Comparison of ENCODE assay signal across 7 cellular contexts in genomic region chr17:17840751-17841591, GRCh38. TPM values are rescaled to one million over a fixed set of nuclear protein-coding genes. Genes with fewer than 3 reads are reported as not detected.
DNase-seq lines count a peak whose midpoint lies in the region; ATAC-seq and TF ChIP-seq lines count a peak whose summit lies in the region.

No MANE protein-coding gene starts in this region.

- H3K4me2 ChIP-seq in GM23338, result peak overlapping the region; percentile 93

- H3K27ac ChIP-seq in GM23338 (ENCODE audit: low read depth) (peak overlapping the region; percentile 98), lower lobe of right lung (peak overlapping the region; percentile 100), tibial nerve (peak overlapping the region; percentile 99 to 100 (median 100))

- H3K27ac Mint-ChIP-seq in GM23338, result peak overlapping the region; percentile 98

- H3K4me3 Mint-ChIP-seq in GM23338, result peak overlapping the region; percentile 36

- H3K4me3 ChIP-seq in GM23338, result peak overlapping the region; percentile 70
- H3K4me3 ChIP-seq in NT2/D1 (ENCODE audit: insufficient read length, low read depth), result no peak overlapping the region
- H3K4me3 ChIP-seq in choroid plexus epithelial cell (ENCODE audit: low read depth, low read length), result no peak overlapping the region
- peak overlapping the region; percentile 65 for H3K4me3 ChIP-seq in lower lobe of right lung
- H3K4me3 ChIP-seq in tibial nerve, result peak overlapping the region; percentile 34 to 65 (median 40)

- H3K4me1 ChIP-seq in GM23338 (ENCODE audit: insufficient read depth), result peaks cover 41% of the 10 kb centered on the region
- peaks cover 10% of the 10 kb centered on the region for H3K4me1 ChIP-seq in NT2/D1 (ENCODE audit: insufficient read depth, insufficient read length)
- peaks cover 71% of the 10 kb centered on the region for H3K4me1 ChIP-seq in lower lobe of right lung
- peaks cover 0 to 65% (median 49%) of the 10 kb centered on the region in 4 donors for H3K4me1 ChIP-seq in tibial nerve

- intact Hi-C loops in lower lobe of right lung (cut with DNase I), result no loop called here

- TF ChIP-seq CTCF in GM23338 (conservative IDR thresholded peaks at IDR 0.05; ENCODE audit: low read depth in 2 of 2), result no peak
- no peak for TF ChIP-seq CTCF in choroid plexus epithelial cell (conservative IDR thresholded peaks at IDR 0.05; ENCODE audit: low read depth, low read length)
- TF ChIP-seq CTCF in lower lobe of right lung (IDR thresholded peaks at IDR 0.05), result no peak
- no peak for TF ChIP-seq CTCF in tibial nerve (IDR thresholded peaks at IDR 0.05)

- WGBS in tibial nerve, 2 donors, result 39 to 41% methylated on average over 6 to 7 of the region's 7 CpGs

- peaks cover 2% of the 10 kb centered on the region for H3K79me2 ChIP-seq in GM23338 (replicated peaks; ENCODE audit: insufficient read depth)

- peaks cover under 1% of the 10 kb centered on the region; the same call in 2 of the 3 replicates for H3K36me3 Mint-ChIP-seq in GM23338 (ENCODE audit: low read depth)

- no peaks in the 10 kb centered on the region for H3K27me3 ChIP-seq in GM23338 (ENCODE audit: insufficient read depth)
- H3K27me3 ChIP-seq in NT2/D1 (ENCODE audit: insufficient read depth, insufficient read length), result no peaks in the 10 kb centered on the region
- H3K27me3 ChIP-seq in lower lobe of right lung (ENCODE audit: low read depth), result no peaks in the 10 kb centered on the region
- H3K27me3 ChIP-seq in tibial nerve, result no peaks in the 10 kb centered on the region

- peaks cover 26% of the 10 kb centered on the region for H3F3A ChIP-seq in GM23338 (replicated peaks; ENCODE audit: low read depth)

- TF ChIP-seq EP300 in tibial nerve (IDR thresholded peaks at IDR 0.05), result no peak

- H3K36me3 ChIP-seq in GM23338 (ENCODE audit: insufficient read depth) (no peaks in the 10 kb centered on the region), NT2/D1 (ENCODE audit: insufficient read depth, insufficient read length, low read length) (no peaks in the 10 kb centered on the region), lower lobe of right lung (no peaks in the 10 kb centered on the region), tibial nerve (peaks cover 0 to 13% (median 0%) of the 10 kb centered on the region in 3 donors)

- no peaks in the 10 kb centered on the region; the same call in 2 of the 3 replicates for H3K9me3 Mint-ChIP-seq in GM23338

- H4K20me1 ChIP-seq in GM23338 (replicated peaks; ENCODE audit: insufficient read depth), result no peaks in the 10 kb centered on the region

- peaks cover 61% of the 10 kb centered on the region for H3K4me1 Mint-ChIP-seq in GM23338

- peak overlapping the region; percentile 85 for H3K9ac ChIP-seq in NT2/D1 (ENCODE audit: insufficient read length, low read depth)

- H3K9me2 ChIP-seq in GM23338 (ENCODE audit: insufficient read depth), result no peaks in the 10 kb centered on the region

- ATAC-seq in GM23338, result peak; percentile 0
- ATAC-seq in lower lobe of right lung, result peak; percentile 30 to 44

- DNase-seq in GM23338 (ENCODE audit: low spot score) (peak; percentile 30), NT2/D1 (ENCODE audit: low read depth, low spot score) (no peak), choroid plexus epithelial cell (ENCODE audit: low read depth) (peak; percentile 45), lower lobe of right lung (no peak), tibial nerve (ENCODE audit: low spot score in 2 of 2) (peak in 1 of 2 donors; percentile 65), GOT3 (lab: John Stamatoyannopoulos, UW) (no peak), SKM-1 treated with dmso at 0.1 percent for 144 hours (lab: John Stamatoyannopoulos, UW; ENCODE audit: unreplicated experiment) (no peak)

- H3K27me3 Mint-ChIP-seq in GM23338 (ENCODE audit: insufficient read depth, low read depth, poor library complexity), result peaks cover 38% of the 10 kb centered on the region

- no peaks in the 10 kb centered on the region for H3K9me3 ChIP-seq in NT2/D1 (ENCODE audit: insufficient read depth, low read length)
- no peaks in the 10 kb centered on the region for H3K9me3 ChIP-seq in lower lobe of right lung
- H3K9me3 ChIP-seq in tibial nerve, result no peaks in the 10 kb centered on the region

- H2AFZ ChIP-seq in GM23338, result no peak overlapping the region

- no peak for TF ChIP-seq POLR2A in tibial nerve (IDR thresholded peaks at IDR 0.05)

TF ChIP-seq in GM23338, 12 proteins besides CTCF, POLR2A, EP300 and RAD21 (continues in another document):
- TF ChIP-seq REST (IDR thresholded peaks at IDR 0.05; ENCODE audit: unreplicated experiment), result no peak
- TF ChIP-seq ETS1 (IDR thresholded peaks at IDR 0.05), result no peak
- TF ChIP-seq EZH2 (IDR thresholded peaks at IDR 0.05; ENCODE audit: low read depth, unreplicated experiment), result no peak
- no peak for TF ChIP-seq JUNB (IDR thresholded peaks at IDR 0.05; ENCODE audit: unreplicated experiment)
- no peak for TF ChIP-seq EZH2phosphoT487 (IDR thresholded peaks at IDR 0.05; ENCODE audit: unreplicated experiment)
- TF ChIP-seq ZNF114 (CRISPR knock-in tag; IDR thresholded peaks at IDR 0.05), result no peak
- no peak for TF ChIP-seq ZNF331 (CRISPR knock-in tag; IDR thresholded peaks at IDR 0.05; ENCODE audit: low read depth)
- no peak for TF ChIP-seq CREB1 (CRISPR knock-in tag; IDR thresholded peaks at IDR 0.05; ENCODE audit: low read depth)
- no peak; the same call in 1 of the 2 replicates for TF ChIP-seq POLR2AphosphoS5 (IDR thresholded peaks at IDR 0.05; ENCODE audit: low read depth)

RNA-seq across cellular contexts. Expression of gene SREBF1, which starts 4.2 kb away (rescaled TPM):
- total RNA-seq in GM23338 (2014; rRNA removed; shearing (Covaris generic)), result 77.7 and 85.3 TPM in 2 replicates
- 39.6 and 43.7 TPM in 2 replicates for polyA plus RNA-seq in GM23338 (2016; fragmentation: Nextera tagmentation; extraction: Ambion mirVana)
- total RNA-seq in lower lobe of right lung (77.2 TPM), tibial nerve (100 to 1,000 TPM; 115 to 253 (median 191) TPM)

Comparison
In these comparisons a context has a peak if more than half of its experiments do, and no peak if none do; other contexts are left out.
1. DNase-seq: peak in GM23338 (single experiment) and choroid plexus epithelial cell (single experiment); none in NT2/D1 (single experiment), lower lobe of right lung (single experiment), GOT3 (single experiment) and SKM-1 treated with dmso at 0.1 percent for 144 hours (single experiment).
2. H3K4me3 ChIP-seq: peak in GM23338 (single experiment), lower lobe of right lung (single experiment) and tibial nerve (4 of 4); none in NT2/D1 (single experiment) and choroid plexus epithelial cell (single experiment).
3. Peak in every context shown above with its lines, with median percentiles within 50 percentile points of each other: H3K27ac ChIP-seq.